1 cellular context compared by ENCODE assay signal in genomic region chr15:101489633-101490407, GRCh38.
A peak's percentile ranks its signal among the peaks of the same experiment; 100 is the strongest.
TF ChIP-seq lines count a peak whose summit lies in the region.

Gene PCSK6 (minus strand): TSS chr15:101489707. CDS start chr15:101489670, 37 bp downstream.

TF ChIP-seq in HepG2, 621 proteins besides CTCF, POLR2A, EP300 and RAD21 (continued from another document and continues in another):
- TF ChIP-seq PAXIP1 (CRISPR knock-in tag; conservative IDR thresholded peaks at IDR 0.05) (no peak), REL (CRISPR knock-in tag; conservative IDR thresholded peaks at IDR 0.05) (no peak), CREB1 (IDR thresholded peaks at IDR 0.05) (no peak), CREB1 (CRISPR knock-in tag; IDR thresholded peaks at IDR 0.05) (no peak), ARID3A (IDR thresholded peaks at IDR 0.05; ENCODE audit: low read depth, low read length) (no peak), TBX2 (CRISPR knock-in tag; IDR thresholded peaks at IDR 0.05; ENCODE audit: borderline replicate concordance) (0 out of 2 replicates have a peak, but pooled peaks have one; percentile 42), THAP9 (CRISPR knock-in tag; IDR thresholded peaks at IDR 0.05; ENCODE audit: borderline replicate concordance) (no peak), NR0B2 (CRISPR knock-in tag; IDR thresholded peaks at IDR 0.05) (no peak), JUND (CRISPR knock-in tag; IDR thresholded peaks at IDR 0.05) (no peak), STAG1 (CRISPR knock-in tag; IDR thresholded peaks at IDR 0.05) (peak; percentile 24; the same call in 1 of the 2 replicates), GABPB1 (CRISPR knock-in tag; IDR thresholded peaks at IDR 0.05) (0 out of 2 replicates have a peak, but pooled peaks have one; percentile 27), ATF7 (IDR thresholded peaks at IDR 0.05) (no peak), ATF7 (CRISPR knock-in tag; IDR thresholded peaks at IDR 0.05) (no peak), MBD4 (IDR thresholded peaks at IDR 0.05; ENCODE audit: borderline replicate concordance, low read length) (no peak), HMG20B (CRISPR knock-in tag; conservative IDR thresholded peaks at IDR 0.05) (no peak), ZNF674 (CRISPR knock-in tag; IDR thresholded peaks at IDR 0.05; ENCODE audit: low read depth) (no peak), ZNF776 (CRISPR knock-in tag; IDR thresholded peaks at IDR 0.05) (no peak), ZNF329 (CRISPR knock-in tag; IDR thresholded peaks at IDR 0.05; ENCODE audit: low read depth) (no peak), SKI (IDR thresholded peaks at IDR 0.05; ENCODE audit: partially characterized antibody) (peak; percentile 31), ZNF230 (CRISPR knock-in tag; IDR thresholded peaks at IDR 0.05) (no peak), ZNF276 (CRISPR knock-in tag; IDR thresholded peaks at IDR 0.05; ENCODE audit: low read depth) (no peak), MAX (IDR thresholded peaks at IDR 0.05) (no peak; the same call in 1 of the 2 replicates), ZNF678 (CRISPR knock-in tag; IDR thresholded peaks at IDR 0.05) (no peak; the same call in 1 of the 2 replicates), RFX1 (IDR thresholded peaks at IDR 0.05) (no peak), ZNF274 (CRISPR knock-in tag; IDR thresholded peaks at IDR 0.05) (0 out of 2 replicates have a peak, but pooled peaks have one; percentile 40), ZBTB49 (CRISPR knock-in tag; IDR thresholded peaks at IDR 0.05; ENCODE audit: borderline replicate concordance) (no peak), NCOA5 (CRISPR knock-in tag; IDR thresholded peaks at IDR 0.05) (no peak), SNRNP70 (IDR thresholded peaks at IDR 0.05; ENCODE audit: low read depth, low read length) (no peak), ZFP91 (CRISPR knock-in tag; IDR thresholded peaks at IDR 0.05; ENCODE audit: borderline replicate concordance) (0 out of 2 replicates have a peak, but pooled peaks have one; percentile 6), HOXD1 (CRISPR knock-in tag; IDR thresholded peaks at IDR 0.05) (no peak), ZBTB7B (CRISPR knock-in tag; IDR thresholded peaks at IDR 0.05) (0 out of 2 replicates have a peak, but pooled peaks have one; percentile 39), ZNF883 (CRISPR knock-in tag; IDR thresholded peaks at IDR 0.05; ENCODE audit: not compliant biosample characterization) (no peak), PRDM15 (CRISPR knock-in tag; IDR thresholded peaks at IDR 0.05) (no peak), CHD2 (IDR thresholded peaks at IDR 0.05; ENCODE audit: low read depth, low read length) (no peak), FOXP4 (CRISPR knock-in tag; IDR thresholded peaks at IDR 0.05) (no peak)
